9 cellular contexts compared by ENCODE assay signal in genomic region chr18:45775726-45776125, GRCh38. TPM values are rescaled to one million over a fixed set of nuclear protein-coding genes. Genes with fewer than 3 reads are reported as not detected.
DNase-seq lines count a peak whose midpoint lies in the region; ATAC-seq and TF ChIP-seq lines count a peak whose summit lies in the region.
"Had no signal": no experiment of that assay in that cellular context is flagged by ENCODE, and none has a peak within 500 bp of the region (broad histone marks: within the 10 kb centered on the region; RNA-seq: fewer than 3 reads in every experiment).

No MANE protein-coding gene starts in this region.

- peak overlapping the region; percentile 82 for H3K9ac ChIP-seq in trophoblast cell (ENCODE audit: low read length)

- peaks cover 12% of the 10 kb centered on the region for H3K27me3 Mint-ChIP-seq in Calu3 (ENCODE audit: unreplicated experiment)

- peaks cover 12% of the 10 kb centered on the region for H3K36me3 Mint-ChIP-seq in Calu3 (ENCODE audit: insufficient read depth, unreplicated experiment)

- CTCF ChIA-PET in Calu3 (lab: Charles Lee) = interaction anchor here (1.0 to 1.8 kb wide), 2 partner anchors 26 to 27 kb away, joined by 4 to 5 read pairs; no protein-coding TSS in a partner anchor

- peak overlapping the region; percentile 84 for H2AFZ ChIP-seq in trophoblast cell (ENCODE audit: insufficient read depth, low read length, poor library complexity)

- ATAC-seq in GM21390 (IDR thresholded peaks at IDR 0.05; ENCODE audit: unreplicated experiment) = no peak

- H3K79me2 ChIP-seq in trophoblast cell (ENCODE audit: control insufficient read depth, insufficient read depth, low read length, poor library complexity) = peaks cover 3% of the 10 kb centered on the region

- peak overlapping the region; percentile 67 for H3K4me2 ChIP-seq in trophoblast cell (ENCODE audit: low read length)

- H3K36me3 ChIP-seq in Peyer's patch (no peaks in the 10 kb centered on the region), trophoblast cell (ENCODE audit: control insufficient read depth in 1 of 2, insufficient read depth in 2 of 2, low read length in 2 of 2) (no peaks in the 10 kb centered on the region)

- WGBS in trophoblast cell (ENCODE audit: extremely low coverage, insufficient coverage, insufficient read length) = no CpG with 5 or more reads among the region's 8 CpGs

- H3K4me1 Mint-ChIP-seq in Calu3 (ENCODE audit: low read depth, unreplicated experiment) = peaks cover 21% of the 10 kb centered on the region

- no peak overlapping the region for H2BK12ac ChIP-seq in trophoblast cell (ENCODE audit: low read length)

- H3K4me3 Mint-ChIP-seq in Calu3 (ENCODE audit: low read depth, unreplicated experiment) = peak overlapping the region; percentile 89

- H4K12ac ChIP-seq in trophoblast cell (ENCODE audit: low read depth, low read length) = peak overlapping the region; percentile 81

- peak overlapping the region; percentile 60 for H4K91ac ChIP-seq in trophoblast cell (ENCODE audit: low read depth, low read length)

- peak overlapping the region; percentile 81 for H4K8ac ChIP-seq in trophoblast cell (ENCODE audit: low read depth, low read length)

- no peak overlapping the region for H2AK5ac ChIP-seq in trophoblast cell (ENCODE audit: low read length)

- peak overlapping the region; percentile 22 for H3K4ac ChIP-seq in trophoblast cell (ENCODE audit: low read depth, low read length)

- peak overlapping the region; percentile 81 for H3K18ac ChIP-seq in trophoblast cell (ENCODE audit: low read length)

- BruUV-seq in Calu3 (replicated peaks; lab: Mats Ljungman, UMichigan) = no TSS peak

- peaks cover 0 to 14% (median 6%) of the 10 kb centered on the region in 4 donors for H3K4me1 ChIP-seq in Peyer's patch
- peaks cover 0 to 5% of the 10 kb centered on the region in 2 experiments for H3K4me1 ChIP-seq in trophoblast cell (ENCODE audit: control insufficient read depth in 1 of 2, insufficient read depth in 2 of 2, low read length in 2 of 2)

- no peak overlapping the region for H2BK120ac ChIP-seq in trophoblast cell (ENCODE audit: insufficient read depth, low read length, poor library complexity)

- peak overlapping the region; percentile 60 for H3K27ac Mint-ChIP-seq in Calu3 (ENCODE audit: unreplicated experiment)

- H3K14ac ChIP-seq in trophoblast cell (ENCODE audit: low read length) = peak overlapping the region; percentile 74

- H3K79me1 ChIP-seq in trophoblast cell (ENCODE audit: low read length) = peaks cover 5% of the 10 kb centered on the region

- H3K4me3 ChIP-seq in Peyer's patch = peak overlapping the region; percentile 51 to 68 (median 58)
- H3K4me3 ChIP-seq in fibroblast of mammary gland (ENCODE audit: control insufficient read depth, low read depth, low read length) = peak overlapping the region; percentile 60
- H3K4me3 ChIP-seq in trophoblast cell (ENCODE audit: low read depth, low read length) = peak overlapping the region; percentile 81

- no peaks in the 10 kb centered on the region for H3K9me3 ChIP-seq in Peyer's patch
- H3K9me3 ChIP-seq in trophoblast cell (ENCODE audit: insufficient read depth, low read depth, low read length) = no peaks in the 10 kb centered on the region

- intact Hi-C loops in Calu3 (cut with micrococcal nuclease; ENCODE audit: unreplicated experiment) = loop anchor here (2.0 kb wide), 1 partner anchor 61 kb away; no protein-coding TSS in a partner anchor

- H3K27ac ChIP-seq in Peyer's patch (peak overlapping the region in 3 of 4 donors; percentile 40 to 69 (median 66)), trophoblast cell (ENCODE audit: low read depth, low read length) (no peak overlapping the region)

- DNase-seq in Calu3 (no peak), Peyer's patch (no peak), fibroblast of mammary gland (ENCODE audit: low read depth) (peak; percentile 20), trophoblast cell (no peak), inferior parietal cortex (ENCODE audit: extremely low spot score) (no peak), NCI-H146 (lab: John Stamatoyannopoulos, UW) (no peak), kidney tubule cell (ENCODE audit: low spot score) (no peak)
- DNase-seq: NCI-H1694 had no signal

- no peak for TF ChIP-seq CTCF in Calu3 (IDR thresholded peaks at IDR 0.05; ENCODE audit: unreplicated experiment)
- no peak for TF ChIP-seq CTCF in Peyer's patch (IDR thresholded peaks at IDR 0.05)
- no peak for TF ChIP-seq CTCF in fibroblast of mammary gland (conservative IDR thresholded peaks at IDR 0.05; ENCODE audit: control insufficient read depth, insufficient read depth, low read depth, low read length)

- H2BK5ac ChIP-seq in trophoblast cell (ENCODE audit: low read depth, low read length, poor library complexity) = no peak overlapping the region

- no peak for TF ChIP-seq POLR2A in Peyer's patch (IDR thresholded peaks at IDR 0.05)

- H3K23ac ChIP-seq in trophoblast cell (ENCODE audit: low read length) = no peak overlapping the region

- H3K27me3 ChIP-seq in Peyer's patch (no peaks in the 10 kb centered on the region), trophoblast cell (ENCODE audit: insufficient read depth, low read length) (no peaks in the 10 kb centered on the region)

- peaks cover 8% of the 10 kb centered on the region for H3K9me3 Mint-ChIP-seq in Calu3 (ENCODE audit: low read depth, unreplicated experiment)

RNA-seq across cellular contexts. Expression of gene SIGLEC15, which starts 49.7 kb away (rescaled TPM):
- total RNA-seq in Calu3 (2022) (0.28 and 0.83 TPM in 2 replicates), Peyer's patch (under 1 TPM in 1 of 4 donors, not detected in 3; 0.47 TPM)
- not detected in 2 replicates for polyA plus RNA-seq in trophoblast cell (2013)

RNA-seq across cellular contexts. Expression of gene SLC14A1, which starts 51.7 kb away (rescaled TPM):
- total RNA-seq in Calu3 (2022) (not detected in 2 replicates), Peyer's patch (1 to 10 TPM in 3 of 4 donors, under 1 TPM in 1; 0.35 to 9.7 (median 1.6) TPM)
- polyA plus RNA-seq in trophoblast cell (2013) = not detected in 2 replicates
